8 cellular contexts compared by ENCODE assay signal in the genomic region with DNA sequence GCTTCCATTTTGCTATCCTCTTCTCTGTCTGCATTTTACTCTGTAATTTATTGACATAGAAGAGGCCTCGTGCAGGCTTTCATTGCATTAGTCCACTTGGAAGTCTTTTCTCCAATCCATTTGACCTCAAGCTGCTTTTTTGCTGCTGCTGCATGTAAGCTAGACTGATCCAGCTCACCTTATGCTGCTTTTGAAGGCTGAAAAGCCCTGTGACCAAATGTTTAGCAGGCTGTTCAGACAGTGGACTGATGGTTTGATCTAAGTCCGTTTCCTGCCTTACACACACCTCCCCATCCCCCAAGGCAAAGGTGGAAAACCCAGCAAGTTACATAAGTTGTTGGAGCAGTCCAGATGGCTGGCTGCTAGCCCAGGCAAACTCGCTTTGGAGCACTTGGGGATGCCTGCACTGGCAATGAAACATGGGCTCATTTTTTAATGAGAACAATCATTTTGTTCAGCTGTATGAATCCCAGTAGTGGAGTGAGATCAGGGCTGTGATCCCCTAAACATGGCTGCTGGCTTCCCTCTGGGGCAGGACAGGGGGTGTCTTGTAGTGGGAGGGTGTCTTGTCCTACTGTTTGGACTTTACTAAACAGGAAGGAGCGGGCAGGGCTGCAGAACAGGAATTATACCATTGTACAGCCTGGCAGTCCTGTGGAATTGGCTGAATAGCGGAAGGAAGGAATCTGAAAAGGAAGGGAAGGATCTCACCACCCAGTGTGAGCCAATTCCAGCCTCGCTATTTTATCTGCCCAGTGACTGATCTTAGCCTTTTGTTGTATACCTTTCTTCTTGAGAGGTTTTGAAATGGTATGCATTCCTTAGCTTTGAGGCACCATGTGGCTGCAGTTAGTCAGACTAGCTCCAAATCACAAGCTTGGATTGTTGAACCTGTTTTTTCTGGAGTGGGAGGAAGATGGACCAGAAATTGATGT.
DNase-seq lines count a peak whose midpoint lies in the region; ATAC-seq and TF ChIP-seq lines count a peak whose summit lies in the region.

No MANE protein-coding gene starts in this region.

- DNase-seq in CD14-positive monocyte (ENCODE audit: low spot score): no peak
- DNase-seq in NCI-H1694 (lab: John Stamatoyannopoulos, UW): peak; percentile 70
- peak; percentile 69 for DNase-seq in brain microvascular endothelial cell
- DNase-seq in iPS-NIHi7 (ENCODE audit: extremely low spot score): peak; percentile 43
- no peak for DNase-seq in DMS114 treated with DMSO at 0.1 percent for 48 hours (lab: John Stamatoyannopoulos, UW; ENCODE audit: unreplicated experiment)
- no peak for DNase-seq in LoVo (ENCODE audit: low spot score)

- peak overlapping the region; percentile 16 for H3K9ac ChIP-seq in skeletal muscle satellite cell (ENCODE audit: low read depth, low read length)

- ATAC-seq in GM21717 (IDR thresholded peaks at IDR 0.05; ENCODE audit: unreplicated experiment): no peak

- peaks cover 0 to 3% (median 2%) of the 10 kb centered on the region in 3 donors for H3K27me3 Mint-ChIP-seq in CD14-positive monocyte (ENCODE audit: low read depth in 3 of 3)

- H3K4me2 ChIP-seq in skeletal muscle satellite cell (ENCODE audit: low read length): peak overlapping the region; percentile 65

- no peaks in the 10 kb centered on the region for H3K9me3 ChIP-seq in skeletal muscle satellite cell (replicated peaks; ENCODE audit: low read length)

- H3K27ac ChIP-seq in brain microvascular endothelial cell: peak overlapping the region; percentile 76

- intact Hi-C loops in CD14-positive monocyte (cut with micrococcal nuclease): no loop called here

- peaks cover 40% of the 10 kb centered on the region for H3K4me1 ChIP-seq in skeletal muscle satellite cell (ENCODE audit: control insufficient read depth, insufficient read depth, low read length)

- H3K36me3 ChIP-seq in brain microvascular endothelial cell (replicated peaks): no peaks in the 10 kb centered on the region
- no peaks in the 10 kb centered on the region for H3K36me3 ChIP-seq in skeletal muscle satellite cell (ENCODE audit: insufficient read depth, low read length)

- in situ Hi-C loops in brain microvascular endothelial cell (cut with HindIII; ENCODE audit: low pct_ligation_motif_present, low sequenced_read_pairs): no loop called here

- H3K4me3 Mint-ChIP-seq in CD14-positive monocyte: no peak overlapping the region

- TF ChIP-seq CTCF in CD14-positive monocyte (IDR thresholded peaks at IDR 0.05): no peak
- TF ChIP-seq CTCF in brain microvascular endothelial cell (IDR thresholded peaks at IDR 0.05; ENCODE audit: low read depth, low read length, missing control alignments): no peak

- H3K27me3 ChIP-seq in brain microvascular endothelial cell (replicated peaks): no peaks in the 10 kb centered on the region
- H3K27me3 ChIP-seq in skeletal muscle satellite cell (ENCODE audit: control insufficient read depth, insufficient read depth, low read length): no peaks in the 10 kb centered on the region

- peaks cover 0 to 6% (median 4%) of the 10 kb centered on the region in 7 donors for H3K9me3 Mint-ChIP-seq in CD14-positive monocyte

- H3K4me3 ChIP-seq in brain microvascular endothelial cell (ENCODE audit: low read depth, low read length): no peak overlapping the region
- peak overlapping the region; percentile 12 for H3K4me3 ChIP-seq in skeletal muscle satellite cell (ENCODE audit: low read length)

- peaks cover 69% of the 10 kb centered on the region for H3K4me1 Mint-ChIP-seq in CD14-positive monocyte

- peak overlapping the region; percentile 80 to 94 (median 90) for H3K27ac Mint-ChIP-seq in CD14-positive monocyte

- peaks cover 35 to 37% of the 10 kb centered on the region in 2 donors for H3K36me3 Mint-ChIP-seq in CD14-positive monocyte

Comparison
In these comparisons a context has a peak if more than half of its experiments do, and no peak if none do; other contexts are left out.
1. DNase-seq: peak in NCI-H1694 (single experiment), brain microvascular endothelial cell (single experiment) and iPS-NIHi7 (single experiment); none in CD14-positive monocyte (single experiment), DMS114 treated with DMSO at 0.1 percent for 48 hours (single experiment) and LoVo (single experiment).